8 cellular contexts compared by ENCODE assay signal in genomic region chr9:104780796-104781395, GRCh38. TPM values are rescaled to one million over a fixed set of nuclear protein-coding genes. Genes with fewer than 3 reads are reported as not detected.
DNase-seq lines count a peak whose midpoint lies in the region; ATAC-seq and TF ChIP-seq lines count a peak whose summit lies in the region.

No MANE protein-coding gene starts in this region.

- H3K4me1 ChIP-seq in lower lobe of right lung, result no peaks in the 10 kb centered on the region

- peak in 1 of 2 donors; percentile 50 for ATAC-seq in lower lobe of right lung

- intact Hi-C loops in lower lobe of right lung (cut with DNase I), result no loop called here

- peak; percentile 10 for DNase-seq in KG1 (lab: John Stamatoyannopoulos, UW)
- DNase-seq in WERI-Rb-1, result no peak
- DNase-seq in lower lobe of right lung, result no peak
- no peak for DNase-seq in putamen (ENCODE audit: low spot score)
- no peak for DNase-seq in GM19238 (ENCODE audit: insufficient read length, low spot score)
- DNase-seq in occipital lobe (lab: John Stamatoyannopoulos, UW), result no peak

- H3K27ac ChIP-seq in 22Rv1, result no peak overlapping the region
- H3K27ac ChIP-seq in WERI-Rb-1, result no peak overlapping the region
- no peak overlapping the region for H3K27ac ChIP-seq in lower lobe of right lung

- H3K4me3 ChIP-seq in WERI-Rb-1 (ENCODE audit: low read depth, low read length), result no peak overlapping the region
- no peak overlapping the region for H3K4me3 ChIP-seq in lower lobe of right lung

- TF ChIP-seq CTCF in 22Rv1 (IDR thresholded peaks at IDR 0.05) (peak; percentile 72), GM12873 (IDR thresholded peaks at IDR 0.05; ENCODE audit: insufficient read depth, low read depth, low read length, missing control alignments) (peak; percentile 39), WERI-Rb-1 (IDR thresholded peaks at IDR 0.05; ENCODE audit: low read depth, low read length) (peak; percentile 32; the same call in 1 of the 2 replicates), lower lobe of right lung (IDR thresholded peaks at IDR 0.05) (peak; percentile 39)

- no peaks in the 10 kb centered on the region for H3K36me3 ChIP-seq in WERI-Rb-1
- peaks cover 42% of the 10 kb centered on the region for H3K36me3 ChIP-seq in lower lobe of right lung

- H3K9me3 ChIP-seq in WERI-Rb-1 (ENCODE audit: severe bottlenecking) (no peaks in the 10 kb centered on the region), lower lobe of right lung (no peaks in the 10 kb centered on the region)

- H3K27me3 ChIP-seq in WERI-Rb-1 (ENCODE audit: insufficient read depth, low read depth, severe bottlenecking) (no peaks in the 10 kb centered on the region), lower lobe of right lung (ENCODE audit: low read depth) (no peaks in the 10 kb centered on the region)

RNA-seq across cellular contexts. Expression of gene NIPSNAP3B, which starts 17.0 kb away (rescaled TPM):
- total RNA-seq in lower lobe of right lung, result 2.5 TPM
- 15.0 TPM for total RNA-seq in occipital lobe

RNA-seq across cellular contexts. Expression of gene NIPSNAP3A, which starts 33.4 kb away (rescaled TPM):
- 25.6 TPM for total RNA-seq in lower lobe of right lung
- 110 TPM for total RNA-seq in occipital lobe
